In the genomic region with DNA sequence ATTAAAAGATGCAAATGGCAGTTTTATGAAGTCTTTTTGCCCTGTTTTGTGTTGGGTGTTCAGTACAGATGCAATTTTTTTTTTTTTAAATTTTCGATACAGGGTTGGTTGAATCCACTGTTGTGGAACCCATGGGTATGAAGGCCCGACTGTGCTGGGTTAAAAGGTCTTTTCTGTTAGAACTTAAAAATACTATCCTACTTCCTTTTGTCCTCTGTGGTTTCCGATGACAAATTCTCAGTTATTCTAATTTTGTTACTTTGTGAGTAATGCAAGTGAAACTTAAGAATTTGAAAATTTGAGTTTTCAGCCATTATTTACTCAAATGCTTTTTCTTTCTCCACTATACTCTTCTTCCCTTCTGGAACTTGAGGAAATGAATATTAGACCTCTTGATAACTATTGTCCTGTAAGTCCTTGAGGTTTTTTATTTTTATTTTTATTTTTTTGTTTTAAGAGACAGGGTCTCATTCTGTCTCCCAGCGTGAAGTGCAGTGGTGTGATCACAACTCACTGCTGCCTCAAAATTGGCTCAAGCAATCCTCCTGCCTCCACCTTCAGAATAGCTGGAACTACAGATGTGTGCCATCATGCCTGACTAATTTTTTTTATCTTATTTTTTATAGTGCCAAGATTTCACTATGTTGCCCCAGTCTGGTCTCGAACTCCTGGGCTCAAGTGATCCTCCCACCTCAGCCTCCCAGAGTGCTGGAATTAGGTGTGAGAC, we compare ENCODE assay signal across 9 cellular contexts.
DNase-seq lines count a peak whose midpoint lies in the region; ATAC-seq and TF ChIP-seq lines count a peak whose summit lies in the region.
"Had no signal": no experiment of that assay in that cellular context is flagged by ENCODE, and none has a peak within 500 bp of the region (broad histone marks: within the 10 kb centered on the region; RNA-seq: fewer than 3 reads in every experiment).

No MANE protein-coding gene starts in this region.

- in situ Hi-C loops in astrocyte of the spinal cord (cut with HindIII; ENCODE audit: low sequenced_read_pairs): no loop called here

- H3K4me3 Mint-ChIP-seq in WTC11: no peak overlapping the region

- intact Hi-C loops in dorsolateral prefrontal cortex (cut with DNase I): no loop called here

- H3K4me3 ChIP-seq in GM08714 (ENCODE audit: low read length) (peak overlapping the region; percentile 85; the same call in 1 of the 2 replicates), astrocyte of the spinal cord (ENCODE audit: low read depth, low read length) (no peak overlapping the region), dorsolateral prefrontal cortex (no peak overlapping the region)

- peaks cover 15% of the 10 kb centered on the region for H3K9me3 Mint-ChIP-seq in WTC11

- peaks cover 19% of the 10 kb centered on the region for H3K36me3 Mint-ChIP-seq in WTC11

- H3K27me3 Mint-ChIP-seq in WTC11 (ENCODE audit: low read depth): no peaks in the 10 kb centered on the region

- POLR2A ChIA-PET in WTC11 (lab: Charles Lee): no interaction called here

- no peaks in the 10 kb centered on the region for H3K27me3 ChIP-seq in dorsolateral prefrontal cortex

- DNase-seq in astrocyte of the spinal cord (ENCODE audit: low read depth, low spot score) (peak; percentile 40), WTC11 (ENCODE audit: low spot score) (no peak), NK-92 (lab: John Stamatoyannopoulos, UW; ENCODE audit: unreplicated experiment) (no peak), dorsolateral prefrontal cortex (no peak), iPS-NIHi7 (ENCODE audit: extremely low spot score) (no peak)
- DNase-seq: hypothalamus had no signal

- H3K27ac Mint-ChIP-seq in WTC11: no peak overlapping the region

- CTCF ChIA-PET in WTC11 (lab: Charles Lee): no interaction called here

- H3K4me1 Mint-ChIP-seq in WTC11: peaks cover 69% of the 10 kb centered on the region

- TF ChIP-seq CTCF in astrocyte of the spinal cord (IDR thresholded peaks at IDR 0.05; ENCODE audit: low read depth, low read length) (no peak), WTC11 (IDR thresholded peaks at IDR 0.05) (no peak), dorsolateral prefrontal cortex (IDR thresholded peaks at IDR 0.05 in 54 of 56, conservative IDR thresholded peaks at IDR 0.05 in 2 of 56; ENCODE audit: low read depth in 1 of 56, partially characterized antibody in 56 of 56) (no peak)

- H3K27ac ChIP-seq in dorsolateral prefrontal cortex: no peak overlapping the region

- ATAC-seq in GM19468 (IDR thresholded peaks at IDR 0.05; ENCODE audit: extremely low read depth, unreplicated experiment): peak; percentile 28
- peak; percentile 67 for ATAC-seq in HG03442 (IDR thresholded peaks at IDR 0.05; ENCODE audit: unreplicated experiment)
- ATAC-seq in WTC11: no peak

TF ChIP-seq in WTC11, 78 proteins besides CTCF, POLR2A, EP300 and RAD21:
- no peak for TF ChIP-seq ZNF416 (CRISPR knock-in tag; IDR thresholded peaks at IDR 0.05)
